Comparison of ENCODE assay signal across 14 cellular contexts in the genomic region with DNA sequence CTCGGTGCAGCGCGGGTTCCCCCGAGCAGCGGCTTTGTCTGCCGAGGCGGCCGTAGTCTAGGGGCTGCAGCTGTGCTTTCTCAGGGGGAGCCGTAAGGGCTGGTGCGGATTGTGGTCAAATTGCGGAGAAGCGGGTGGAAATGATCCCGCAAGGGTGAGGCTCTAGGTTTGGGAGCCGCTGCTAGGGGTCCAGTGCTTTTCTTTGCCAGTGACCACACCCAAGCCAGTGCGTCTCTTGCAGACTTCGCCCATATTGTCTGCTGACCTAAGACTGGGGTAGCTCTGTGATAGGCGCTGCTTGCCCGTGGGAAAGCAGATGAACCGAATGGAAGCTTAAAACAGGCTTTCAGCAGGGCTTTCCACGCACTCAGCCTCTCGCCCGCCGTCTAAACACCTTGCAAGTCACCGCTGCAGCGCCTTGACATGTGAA. TPM values are rescaled to one million over a fixed set of nuclear protein-coding genes. Genes with fewer than 3 reads are reported as not detected.
A peak's percentile ranks its signal among the peaks of the same experiment; 100 is the strongest.
DNase-seq lines count a peak whose midpoint lies in the region; ATAC-seq and TF ChIP-seq lines count a peak whose summit lies in the region.
"Had no signal": no experiment of that assay in that cellular context is flagged by ENCODE, and none has a peak within 500 bp of the region (broad histone marks: within the 10 kb centered on the region; RNA-seq: fewer than 3 reads in every experiment).

No MANE protein-coding gene starts in this region.

- no peak overlapping the region for H3K27ac ChIP-seq in CD8-positive, alpha-beta memory T cell (ENCODE audit: low read depth, low read length)
- no peak overlapping the region for H3K27ac ChIP-seq in HUES6 (ENCODE audit: low read depth, low read length)
- H3K27ac ChIP-seq in prostate gland, result no peak overlapping the region
- H3K27ac ChIP-seq: gastroesophageal sphincter had no signal

- H3K4me1 Mint-ChIP-seq in CD8-positive, alpha-beta memory T cell, result peaks cover 11 to 22% (median 11%) of the 10 kb centered on the region in 3 donors
- H3K4me1 Mint-ChIP-seq in neural crest cell, result peaks cover 37% of the 10 kb centered on the region

- intact Hi-C loops in prostate gland (cut with DNase I), result no loop called here

- no peaks in the 10 kb centered on the region for H3K36me3 Mint-ChIP-seq in CD8-positive, alpha-beta memory T cell
- peaks cover 2% of the 10 kb centered on the region for H3K36me3 Mint-ChIP-seq in neural crest cell (ENCODE audit: low read depth)

- no peak for DNase-seq in CD8-positive, alpha-beta memory T cell
- DNase-seq in ecto neural progenitor cell (ENCODE audit: low spot score) (peak; percentile 63), neural crest cell (ENCODE audit: low read depth, low spot score) (no peak), iPS-NIHi7 (ENCODE audit: extremely low spot score) (no peak), prostate gland (ENCODE audit: low spot score) (no peak)
- DNase-seq: amniotic stem cell; effector CD8-positive, alpha-beta T cell; KBM-7; NCI-H2171 treated with DMSO at 0.1 percent for 48 hours had no signal

- H3K9ac ChIP-seq in HUES6 (ENCODE audit: low read length), result no peak overlapping the region

- peaks cover 48% of the 10 kb centered on the region for H3K27me3 ChIP-seq in CD8-positive, alpha-beta memory T cell (ENCODE audit: insufficient read depth, low read length, poor library complexity, severe bottlenecking)
- H3K27me3 ChIP-seq in HUES6 (ENCODE audit: control insufficient read depth, insufficient read depth, low read length) (peaks cover 95% of the 10 kb centered on the region), prostate gland (replicated peaks; ENCODE audit: insufficient read depth) (peaks cover 34% of the 10 kb centered on the region)

- ATAC-seq in HG03025 (IDR thresholded peaks at IDR 0.05; ENCODE audit: low FRiP score, unreplicated experiment), result no peak
- ATAC-seq: gastroesophageal sphincter had no signal

- peaks cover 36 to 54% of the 10 kb centered on the region in 2 donors for H3K27me3 Mint-ChIP-seq in CD8-positive, alpha-beta memory T cell
- peaks cover 29% of the 10 kb centered on the region for H3K27me3 Mint-ChIP-seq in neural crest cell (ENCODE audit: low read depth)

- H3K4me3 Mint-ChIP-seq in CD8-positive, alpha-beta memory T cell, result peak overlapping the region in 6 of 7 donors; percentile 29 to 64 (median 52)
- peak overlapping the region; percentile 91 for H3K4me3 Mint-ChIP-seq in neural crest cell

- TF ChIP-seq CTCF in neural crest cell (conservative IDR thresholded peaks at IDR 0.05) (no peak), prostate gland (IDR thresholded peaks at IDR 0.05) (no peak)

- CTCF ChIA-PET in CD8-positive, alpha-beta memory T cell (lab: Charles Lee), result no interaction called here

- 40% methylated on average over 17 of the region's 25 CpGs for WGBS in prostate gland

- H3K27ac Mint-ChIP-seq in CD8-positive, alpha-beta memory T cell, result no peak overlapping the region
- no peak overlapping the region for H3K27ac Mint-ChIP-seq in neural crest cell (ENCODE audit: unreplicated experiment)

- H3K4me3 ChIP-seq in CD8-positive, alpha-beta memory T cell (ENCODE audit: low read length), result no peak overlapping the region
- H3K4me3 ChIP-seq in HUES6 (ENCODE audit: low read depth, low read length) (peak overlapping the region; percentile 76), prostate gland (no peak overlapping the region)

- POLR2A ChIA-PET in CD8-positive, alpha-beta memory T cell (lab: Charles Lee), result no interaction called here

- peaks cover 19% of the 10 kb centered on the region for H3K4me1 ChIP-seq in CD8-positive, alpha-beta memory T cell (ENCODE audit: insufficient read depth, low read length)
- peaks cover 3% of the 10 kb centered on the region; the same call in 1 of the 2 replicates for H3K4me1 ChIP-seq in HUES6 (ENCODE audit: control insufficient read depth, insufficient read depth, low read length)
- peaks cover 22% of the 10 kb centered on the region for H3K4me1 ChIP-seq in prostate gland (replicated peaks)

- no peaks in the 10 kb centered on the region for H3K9me3 Mint-ChIP-seq in CD8-positive, alpha-beta memory T cell
- no peaks in the 10 kb centered on the region for H3K9me3 Mint-ChIP-seq in neural crest cell

- no peaks in the 10 kb centered on the region for H3K36me3 ChIP-seq in CD8-positive, alpha-beta memory T cell (ENCODE audit: insufficient read depth, low read length)
- H3K36me3 ChIP-seq in HUES6 (ENCODE audit: control insufficient read depth, insufficient read depth, low read length), result no peaks in the 10 kb centered on the region
- no peaks in the 10 kb centered on the region for H3K36me3 ChIP-seq in prostate gland
- H3K36me3 ChIP-seq: gastroesophageal sphincter had no signal

- TF ChIP-seq POLR2A in prostate gland (IDR thresholded peaks at IDR 0.05), result no peak

- H3K9me3 ChIP-seq in CD8-positive, alpha-beta memory T cell (ENCODE audit: low read length), result no peaks in the 10 kb centered on the region
- no peaks in the 10 kb centered on the region for H3K9me3 ChIP-seq in HUES6 (ENCODE audit: control insufficient read depth, insufficient read depth, low read depth, low read length)
- no peaks in the 10 kb centered on the region for H3K9me3 ChIP-seq in prostate gland
- H3K9me3 ChIP-seq: gastroesophageal sphincter had no signal

RNA-seq across cellular contexts. Expression of gene DPYSL5, which starts 2.1 kb away (rescaled TPM):
- not detected for total RNA-seq in CD8-positive, alpha-beta memory T cell
- polyA plus RNA-seq in CD8-positive, alpha-beta memory T cell, result not detected
- 201 and 203 TPM in 2 replicates for total RNA-seq in neural crest cell
- total RNA-seq in prostate gland, result 1 to 10 TPM in 1 of 2 donors, not detected in 1; 1.2 TPM
- total RNA-seq: lung microvascular endothelial cell, RPMI7951 had no signal

Comparison
In these comparisons a context has a peak if more than half of its experiments do, and no peak if none do; other contexts are left out.
1. RNA of gene DPYSL5, which starts 2.1 kb away (total RNA-seq): 201 to 203 TPM in neural crest cell; 1.2 TPM in prostate gland and not detected in CD8-positive, alpha-beta memory T cell; every median in the first group is over 10 times any median in the second.